8 cellular contexts compared by ENCODE assay signal in genomic region chr1:160101037-160101716, GRCh38. TPM values are rescaled to one million over a fixed set of nuclear protein-coding genes. Genes with fewer than 3 reads are reported as not detected.
DNase-seq lines count a peak whose midpoint lies in the region; ATAC-seq, FAIRE-seq and TF ChIP-seq lines count a peak whose summit lies in the region.

No MANE protein-coding gene starts in this region.

- CTCF ChIA-PET in CD8-positive, alpha-beta memory T cell (lab: Charles Lee) = interaction anchor here (0.7 to 7.4 kb wide), 15 partner anchors 8 to 279 kb away, joined by 3 to 72 read pairs (median 3); partner anchors contain the start of genes DCAF8 and PEA15
- CTCF ChIA-PET in GM12878 (lab: Yijun Ruan, JAX) = interaction anchor here (0.6 to 11.6 kb wide), 34 partner anchors 15 to 1661 kb away, joined by 3 to 189 read pairs (median 4); partner anchors contain the start of genes CASQ1, KCNJ9 and PEX19

- H3K9me3 ChIP-seq in CD8-positive, alpha-beta memory T cell (ENCODE audit: low read length) = no peaks in the 10 kb centered on the region
- no peaks in the 10 kb centered on the region for H3K9me3 ChIP-seq in GM12878 (replicated peaks; ENCODE audit: control insufficient read depth, insufficient read depth, low read length)
- no peaks in the 10 kb centered on the region for H3K9me3 ChIP-seq in iPS-15b (ENCODE audit: control insufficient read depth, insufficient read depth, low read length)

- WGBS in GM12878 (ENCODE audit: insufficient coverage, insufficient replicate concordance, low lambda C conversion rate, missing lambda C conversion rate) = 14% methylated on average over 13 of the region's 13 CpGs

- SMC1A ChIA-PET in GM12878 (lab: Charles Lee; ENCODE audit: uncharacterized antibody, unreplicated experiment) = interaction anchor here (0.6 to 4.9 kb wide), 23 partner anchors 10 to 275 kb away, joined by 3 to 57 read pairs (median 5); partner anchors contain the start of genes CASQ1 and PEX19

- no peaks in the 10 kb centered on the region for H3K9me3 Mint-ChIP-seq in CD8-positive, alpha-beta memory T cell

- peak overlapping the region; percentile 88 for H2AFZ ChIP-seq in GM12878 (ENCODE audit: control insufficient read depth, low read depth, low read length)

- TF ChIP-seq POLR2A in GM12878 (IDR thresholded peaks at IDR 0.05; ENCODE audit: low read depth, low read length) = no peak

- TF ChIP-seq CTCF in GM12878 (IDR thresholded peaks at IDR 0.05 in 2 of 3, conservative IDR thresholded peaks at IDR 0.05 in 1 of 3; ENCODE audit: control insufficient read depth in 2 of 3, extremely low read depth in 1 of 3, insufficient read depth in 1 of 3, low read depth in 3 of 3, low read length in 3 of 3) = peak; percentile 92 to 98 (median 97); a peak in 5 of 6 replicates

- peak in 1 of 2 experiments; percentile 16; a peak in 1 of 4 replicates for TF ChIP-seq EP300 in GM12878 (IDR thresholded peaks at IDR 0.05; ENCODE audit: borderline replicate concordance in 1 of 2, control insufficient read depth in 1 of 2, low read depth in 2 of 2, low read length in 2 of 2)

- DNase-seq in CD8-positive, alpha-beta memory T cell = peak; percentile 52 to 85 (median 71)
- peak; percentile 58 for DNase-seq in HCEC 1CT
- peak; percentile 76 for DNase-seq in NCI-H2171 (lab: John Stamatoyannopoulos, UW)
- DNase-seq in UCSD-AML1 (lab: John Stamatoyannopoulos, UW; ENCODE audit: unreplicated experiment) = peak; percentile 80
- no peak for DNase-seq in GM12878 (ENCODE audit: low read depth, low spot score)

- BruUV-seq in GM12878 (replicated peaks; lab: Mats Ljungman, UMichigan) = no TSS peak

- intact Hi-C loops in GM12878 (cut with micrococcal nuclease; ENCODE audit: unreplicated experiment) = loop anchor here (1.0 kb wide), 4 partner anchors 92 to 275 kb away; no protein-coding TSS in a partner anchor

- no peaks in the 10 kb centered on the region for H3K36me3 ChIP-seq in CD8-positive, alpha-beta memory T cell (ENCODE audit: insufficient read depth, low read length)
- H3K36me3 ChIP-seq in GM12878 (ENCODE audit: control insufficient read depth in 2 of 2, insufficient read depth in 2 of 2, low read length in 1 of 2) = no peaks in the 10 kb centered on the region; a peak in 1 of 4 replicates
- H3K36me3 ChIP-seq in iPS-15b (ENCODE audit: control insufficient read depth, insufficient read depth, low read length) = no peaks in the 10 kb centered on the region

- H3K27me3 Mint-ChIP-seq in CD8-positive, alpha-beta memory T cell = peaks cover 0 to 2% of the 10 kb centered on the region in 2 donors

- H3K27ac ChIP-seq in CD8-positive, alpha-beta memory T cell (ENCODE audit: low read depth, low read length) = no peak overlapping the region
- no peak overlapping the region for H3K27ac ChIP-seq in GM12878 (ENCODE audit: control insufficient read depth, insufficient read depth)
- peak overlapping the region in 16 of 21 experiments; percentile 17 to 83 (median 47) for H3K27ac ChIP-seq in skin epidermis

- H3K4me1 ChIP-seq in CD8-positive, alpha-beta memory T cell (ENCODE audit: insufficient read depth, low read length) = peaks cover 46% of the 10 kb centered on the region
- H3K4me1 ChIP-seq in GM12878 (ENCODE audit: control insufficient read depth, insufficient read depth, low read length) (peaks cover 24% of the 10 kb centered on the region), iPS-15b (ENCODE audit: control insufficient read depth, insufficient read depth, low read length) (peaks cover 25% of the 10 kb centered on the region)

- H3K4me3 ChIP-seq in CD8-positive, alpha-beta memory T cell (ENCODE audit: low read length) = no peak overlapping the region
- H3K4me3 ChIP-seq in GM12878 (no peak overlapping the region), iPS-15b (ENCODE audit: low read depth, low read length) (no peak overlapping the region), skin epidermis (no peak overlapping the region)

- POLR2A ChIA-PET in CD8-positive, alpha-beta memory T cell (lab: Charles Lee) = interaction anchor here (1.0 to 1.2 kb wide), 3 partner anchors 107 to 190 kb away, joined by 3 to 5 read pairs (median 4); partner anchors contain the start of gene PEX19
- POLR2A ChIA-PET in GM12878 (lab: Charles Lee) = interaction anchor here (0.8 to 2.0 kb wide), 4 partner anchors 68 to 275 kb away, joined by 3 to 4 read pairs (median 4); no protein-coding TSS in a partner anchor

- peaks cover 39 to 61% (median 41%) of the 10 kb centered on the region in 3 donors for H3K4me1 Mint-ChIP-seq in CD8-positive, alpha-beta memory T cell

- peaks cover 0 to 4% (median 0%) of the 10 kb centered on the region in 3 donors for H3K36me3 Mint-ChIP-seq in CD8-positive, alpha-beta memory T cell

- no peaks in the 10 kb centered on the region for H3K27me3 ChIP-seq in CD8-positive, alpha-beta memory T cell (ENCODE audit: insufficient read depth, low read length, poor library complexity, severe bottlenecking)
- H3K27me3 ChIP-seq in GM12878 (replicated peaks in 1 of 2; ENCODE audit: control insufficient read depth in 2 of 2, insufficient read depth in 2 of 2, low read length in 1 of 2) = no peaks in the 10 kb centered on the region
- peaks cover 9% of the 10 kb centered on the region for H3K27me3 ChIP-seq in iPS-15b (ENCODE audit: control insufficient read depth, insufficient read depth, low read length)

- H3K4me3 Mint-ChIP-seq in CD8-positive, alpha-beta memory T cell = peak overlapping the region; percentile 27 to 78 (median 58)

- in situ Hi-C loops in GM12878 (cut with MboI) = no loop called here

- ATAC-seq in GM12878 (peak; percentile 47), HG03159 (IDR thresholded peaks at IDR 0.05; ENCODE audit: unreplicated experiment) (no peak)

- H4K20me1 ChIP-seq in GM12878 (ENCODE audit: control insufficient read depth, insufficient read depth) = no peaks in the 10 kb centered on the region

- peak overlapping the region; percentile 63; the same call in 1 of the 2 replicates for H3K4me2 ChIP-seq in GM12878 (ENCODE audit: control insufficient read depth, insufficient read depth)

- TF ChIP-seq RAD21 in GM12878 (IDR thresholded peaks at IDR 0.05; ENCODE audit: insufficient read depth, low read depth, low read length) = peak; percentile 92

- peak; percentile 76 for FAIRE-seq in GM12878 (lab: Jason Lieb, UNC)

- H3K9ac ChIP-seq in GM12878 (ENCODE audit: control insufficient read depth, insufficient read depth, low read length) (no peak overlapping the region), iPS-15b (ENCODE audit: low read depth, low read length) (peak overlapping the region; percentile 14)

- RAD21 ChIA-PET in GM12878 (lab: Charles Lee; ENCODE audit: unreplicated experiment) = interaction anchor here (0.8 to 6.8 kb wide), 20 partner anchors 8 to 299 kb away, joined by 3 to 85 read pairs (median 4); partner anchors contain the start of gene VANGL2

- peak overlapping the region; percentile 79 to 97 (median 96) for H3K27ac Mint-ChIP-seq in CD8-positive, alpha-beta memory T cell

- peaks cover 9% of the 10 kb centered on the region for H3K79me2 ChIP-seq in GM12878 (ENCODE audit: control insufficient read depth, insufficient read depth, low read length)

RNA-seq across cellular contexts. Expression of gene IGSF8, which starts 2.8 kb away (rescaled TPM):
- 10 to 100 TPM; 39.5 to 42.7 TPM for total RNA-seq in CD8-positive, alpha-beta memory T cell
- polyA plus RNA-seq in CD8-positive, alpha-beta memory T cell = 59.2 TPM
- total RNA-seq in GM12878 (2013; cell fraction: nucleolus; rRNA removed) = 18.3 and 20.5 TPM in 2 replicates
- total RNA-seq in GM12878 (2014; rRNA removed) (12.6 and 14.9 TPM in 2 replicates), GM12878 (2014; rRNA removed; fragmentation: Illumina TruSeq; extraction: Trizol) (5.3 and 5.5 TPM in 2 replicates), GM12878 (2021) (23.0 and 24.7 TPM in 2 replicates)
- 2.5 TPM for polyA plus RNA-seq in GM12878 (2011; ENCODE audit: low read depth)
- polyA plus RNA-seq in GM12878 (2011; rRNA removed) (5.5 and 15.7 TPM in 2 replicates), GM12878 (2014; fragmentation: Illumina TruSeq; extraction: Trizol) (1.1 and 4.0 TPM in 2 replicates), GM12878 (2014; fragmentation: Nextera tagmentation; extraction: Ambion mirVana) (1 to 10 TPM in 1 of 2 experiments, under 1 TPM in 1; 0.64 to 1.2 TPM), GM12878 (2014; rRNA removed) (14.9 and 19.2 TPM in 2 replicates), GM12878 (2016; fragmentation: Nextera tagmentation; extraction: Ambion mirVana) (10 to 100 TPM; 12.8 to 15.0 TPM)
- polyA plus RNA-seq in GM12878 (2011; cell fraction: cytosol; rRNA removed) = 25.8 and 32.6 TPM in 2 replicates
- polyA plus RNA-seq in GM12878 (2011; cell fraction: nucleus; rRNA removed) = 55.5 and 56.0 TPM in 2 replicates
- 7.6 and 9.1 TPM in 2 replicates for polyA plus RNA-seq in GM12878 (2012)
- 11.2 and 23.3 TPM in 2 replicates for polyA minus RNA-seq in GM12878 (2011; rRNA and poly(A)+ RNA removed)
- polyA minus RNA-seq in GM12878 (2011; cell fraction: cytosol; rRNA and poly(A)+ RNA removed) = 8.1 and 10.8 TPM in 2 replicates
- polyA minus RNA-seq in GM12878 (2011; cell fraction: nucleus; rRNA and poly(A)+ RNA removed) = 13.1 and 16.0 TPM in 2 replicates

RNA-seq across cellular contexts. Expression of gene ATP1A2, which starts 14.4 kb away (rescaled TPM):
- not detected for total RNA-seq in CD8-positive, alpha-beta memory T cell
- polyA plus RNA-seq in CD8-positive, alpha-beta memory T cell = not detected
- not detected in 2 replicates for total RNA-seq in GM12878 (2013; cell fraction: nucleolus; rRNA removed)
- not detected in 2 replicates for total RNA-seq in GM12878 (2014; rRNA removed)
- total RNA-seq in GM12878 (2014; rRNA removed; fragmentation: Illumina TruSeq; extraction: Trizol) = not detected in 2 replicates
- not detected in 2 replicates for total RNA-seq in GM12878 (2021)
- polyA plus RNA-seq in GM12878 (2011; ENCODE audit: low read depth) = not detected
- 0.03 and 0.15 TPM in 2 replicates for polyA plus RNA-seq in GM12878 (2011; rRNA removed)
- 0.16 TPM in 1 of 2 replicates, not detected in the other for polyA plus RNA-seq in GM12878 (2011; cell fraction: cytosol; rRNA removed)
- 0.06 TPM in 1 of 2 replicates, not detected in the other for polyA plus RNA-seq in GM12878 (2011; cell fraction: nucleus; rRNA removed)
- not detected in 2 replicates for polyA plus RNA-seq in GM12878 (2012)
- not detected in 2 replicates for polyA plus RNA-seq in GM12878 (2014; fragmentation: Illumina TruSeq; extraction: Trizol)
- polyA plus RNA-seq in GM12878 (2014; fragmentation: Nextera tagmentation; extraction: Ambion mirVana) = not detected
- polyA plus RNA-seq in GM12878 (2014; rRNA removed) = not detected in 2 replicates
- polyA plus RNA-seq in GM12878 (2016; fragmentation: Nextera tagmentation; extraction: Ambion mirVana) = not detected
- polyA minus RNA-seq in GM12878 (2011; rRNA and poly(A)+ RNA removed) = not detected in 2 replicates
- not detected in 2 replicates for polyA minus RNA-seq in GM12878 (2011; cell fraction: cytosol; rRNA and poly(A)+ RNA removed)
- polyA minus RNA-seq in GM12878 (2011; cell fraction: nucleus; rRNA and poly(A)+ RNA removed) = not detected in 2 replicates

RNA-seq across cellular contexts. Expression of gene KCNJ9, which starts 19.8 kb away (rescaled TPM):
- total RNA-seq in CD8-positive, alpha-beta memory T cell = under 1 TPM in 1 of 2 experiments, not detected in 1; 0.04 TPM
- polyA plus RNA-seq in CD8-positive, alpha-beta memory T cell = not detected
- not detected in 2 replicates for total RNA-seq in GM12878 (2013; cell fraction: nucleolus; rRNA removed)
- total RNA-seq in GM12878 (2014; rRNA removed) (not detected in 2 replicates), GM12878 (2014; rRNA removed; fragmentation: Illumina TruSeq; extraction: Trizol) (not detected in 2 replicates), GM12878 (2021) (not detected in 2 replicates)
- not detected for polyA plus RNA-seq in GM12878 (2011; ENCODE audit: low read depth)
- polyA plus RNA-seq in GM12878 (2011; rRNA removed) (not detected in 2 replicates), GM12878 (2014; fragmentation: Illumina TruSeq; extraction: Trizol) (not detected in 2 replicates), GM12878 (2014; fragmentation: Nextera tagmentation; extraction: Ambion mirVana) (not detected), GM12878 (2014; rRNA removed) (not detected in 2 replicates), GM12878 (2016; fragmentation: Nextera tagmentation; extraction: Ambion mirVana) (under 1 TPM in 1 of 2 experiments, not detected in 1; 0.12 TPM)
- not detected in 2 replicates for polyA plus RNA-seq in GM12878 (2011; cell fraction: cytosol; rRNA removed)
- not detected in 2 replicates for polyA plus RNA-seq in GM12878 (2011; cell fraction: nucleus; rRNA removed)
- not detected in 2 replicates for polyA plus RNA-seq in GM12878 (2012)
- not detected in 2 replicates for polyA minus RNA-seq in GM12878 (2011; rRNA and poly(A)+ RNA removed)
- polyA minus RNA-seq in GM12878 (2011; cell fraction: cytosol; rRNA and poly(A)+ RNA removed) = not detected in 2 replicates
- polyA minus RNA-seq in GM12878 (2011; cell fraction: nucleus; rRNA and poly(A)+ RNA removed) = not detected in 2 replicates

RNA-seq across cellular contexts. Expression of gene KCNJ10, which starts 31.2 kb away (rescaled TPM):
- under 1 TPM in 1 of 2 experiments, not detected in 1; 0.13 TPM for total RNA-seq in CD8-positive, alpha-beta memory T cell
- polyA plus RNA-seq in CD8-positive, alpha-beta memory T cell = not detected
- total RNA-seq in GM12878 (2013; cell fraction: nucleolus; rRNA removed) = not detected in 2 replicates
- total RNA-seq in GM12878 (2014; rRNA removed) = 0.06 and 0.22 TPM in 2 replicates
- not detected in 2 replicates for total RNA-seq in GM12878 (2014; rRNA removed; fragmentation: Illumina TruSeq; extraction: Trizol)
- total RNA-seq in GM12878 (2021) = not detected in 2 replicates
- 0.10 TPM for polyA plus RNA-seq in GM12878 (2011; ENCODE audit: low read depth)
- 0.09 and 0.11 TPM in 2 replicates for polyA plus RNA-seq in GM12878 (2011; rRNA removed)
- polyA plus RNA-seq in GM12878 (2011; cell fraction: cytosol; rRNA removed) = 0.06 and 0.08 TPM in 2 replicates
- 0.09 and 0.28 TPM in 2 replicates for polyA plus RNA-seq in GM12878 (2011; cell fraction: nucleus; rRNA removed)
- polyA plus RNA-seq in GM12878 (2012) = 0.17 and 0.30 TPM in 2 replicates
- polyA plus RNA-seq in GM12878 (2014; fragmentation: Illumina TruSeq; extraction: Trizol) = 0.04 and 0.27 TPM in 2 replicates
- polyA plus RNA-seq in GM12878 (2014; fragmentation: Nextera tagmentation; extraction: Ambion mirVana) = under 1 TPM; 0.07 to 0.29 TPM
- polyA plus RNA-seq in GM12878 (2014; rRNA removed) = 0.01 TPM in 1 of 2 replicates, not detected in the other
- under 1 TPM; 0.12 to 0.20 TPM for polyA plus RNA-seq in GM12878 (2016; fragmentation: Nextera tagmentation; extraction: Ambion mirVana)
- 0.10 TPM in 1 of 2 replicates, not detected in the other for polyA minus RNA-seq in GM12878 (2011; rRNA and poly(A)+ RNA removed)
- not detected in 2 replicates for polyA minus RNA-seq in GM12878 (2011; cell fraction: cytosol; rRNA and poly(A)+ RNA removed)
- 0.12 TPM in 1 of 2 replicates, not detected in the other for polyA minus RNA-seq in GM12878 (2011; cell fraction: nucleus; rRNA and poly(A)+ RNA removed)

RNA-seq across cellular contexts. Expression of gene ATP1A4, which starts 50.2 kb away (rescaled TPM):
- not detected for total RNA-seq in CD8-positive, alpha-beta memory T cell
- not detected for polyA plus RNA-seq in CD8-positive, alpha-beta memory T cell
- total RNA-seq in GM12878 (2013; cell fraction: nucleolus; rRNA removed) = 5.1 and 5.6 TPM in 2 replicates
- 0.34 and 0.82 TPM in 2 replicates for total RNA-seq in GM12878 (2014; rRNA removed)
- 0.31 and 0.41 TPM in 2 replicates for total RNA-seq in GM12878 (2014; rRNA removed; fragmentation: Illumina TruSeq; extraction: Trizol)
- 0.62 TPM in 1 of 2 replicates, not detected in the other for total RNA-seq in GM12878 (2021)
- 0.83 TPM for polyA plus RNA-seq in GM12878 (2011; ENCODE audit: low read depth)
- 0.24 and 0.34 TPM in 2 replicates for polyA plus RNA-seq in GM12878 (2011; rRNA removed)
- polyA plus RNA-seq in GM12878 (2011; cell fraction: cytosol; rRNA removed) = 0.16 and 0.37 TPM in 2 replicates
- polyA plus RNA-seq in GM12878 (2011; cell fraction: nucleus; rRNA removed) = 0.95 and 2.1 TPM in 2 replicates
- 0.46 and 0.49 TPM in 2 replicates for polyA plus RNA-seq in GM12878 (2012)
- 0.76 and 0.81 TPM in 2 replicates for polyA plus RNA-seq in GM12878 (2014; fragmentation: Illumina TruSeq; extraction: Trizol)
- 1 to 10 TPM in 1 of 2 experiments, under 1 TPM in 1; 0.75 to 1.0 TPM for polyA plus RNA-seq in GM12878 (2014; fragmentation: Nextera tagmentation; extraction: Ambion mirVana)
- polyA plus RNA-seq in GM12878 (2014; rRNA removed) = 0.46 and 0.79 TPM in 2 replicates
- polyA plus RNA-seq in GM12878 (2016; fragmentation: Nextera tagmentation; extraction: Ambion mirVana) = under 1 TPM; 0.47 to 0.63 TPM
- not detected in 2 replicates for polyA minus RNA-seq in GM12878 (2011; rRNA and poly(A)+ RNA removed)
- not detected in 2 replicates for polyA minus RNA-seq in GM12878 (2011; cell fraction: cytosol; rRNA and poly(A)+ RNA removed)
- 0.73 and 0.86 TPM in 2 replicates for polyA minus RNA-seq in GM12878 (2011; cell fraction: nucleus; rRNA and poly(A)+ RNA removed)

Comparison
In these comparisons a context has a peak if more than half of its experiments do, and no peak if none do; other contexts are left out.
1. H3K27ac ChIP-seq: peak in skin epidermis (16 of 21); none in CD8-positive, alpha-beta memory T cell (single experiment) and GM12878 (single experiment).